ENCODE assay signal across 8 cellular contexts in genomic region chr1:235329139-235329808, GRCh38. TPM values are rescaled to one million over a fixed set of nuclear protein-coding genes. Genes with fewer than 3 reads are reported as not detected.
A peak's percentile ranks its signal among the peaks of the same experiment; 100 is the strongest.
DNase-seq lines count a peak whose midpoint lies in the region; ATAC-seq, FAIRE-seq and TF ChIP-seq lines count a peak whose summit lies in the region.

No MANE protein-coding gene starts in this region.

- ATAC-seq in HG03066 (IDR thresholded peaks at IDR 0.05; ENCODE audit: low read depth, unreplicated experiment) = peak; percentile 13

- TF ChIP-seq POLR2A in GM12892 (IDR thresholded peaks at IDR 0.05; ENCODE audit: low read depth, low read length) = no peak

- TF ChIP-seq CTCF in 22Rv1 (IDR thresholded peaks at IDR 0.05) = peak; percentile 36
- TF ChIP-seq CTCF in RWPE1 (conservative IDR thresholded peaks at IDR 0.05; ENCODE audit: low read depth) = 0 out of 2 replicates have a peak, but pooled peaks have one; percentile 7
- TF ChIP-seq CTCF in kidney epithelial cell (IDR thresholded peaks at IDR 0.05; ENCODE audit: insufficient read depth, low read length, poor library complexity, severe bottlenecking) = peak; percentile 24

- peak; percentile 21 for DNase-seq in GM12892 (ENCODE audit: insufficient read length)
- peak; percentile 20 for DNase-seq in RWPE1 (ENCODE audit: low spot score)
- peak; percentile 75 for DNase-seq in astrocyte of the hippocampus (ENCODE audit: low read depth, low spot score)
- DNase-seq in kidney epithelial cell (ENCODE audit: low read depth) = peak; percentile 16
- DNase-seq in stimulated activated CD4-positive, alpha-beta T cell treated with anti-CD3 and anti-CD28 coated beads, Interleukin-4, amount 100 ng/mL, for 48 hours (ENCODE audit: low read depth in 2 of 2) = peak; percentile 27 to 32
- no peak for DNase-seq in amniotic stem cell (lab: John Stamatoyannopoulos, UW)

- H3K27ac ChIP-seq in 22Rv1 (peak overlapping the region; percentile 97), RWPE1 (peak overlapping the region; percentile 95)

- peak overlapping the region; percentile 82 for H3K4me3 ChIP-seq in kidney epithelial cell (ENCODE audit: low read depth, low read length)

- CTCF ChIA-PET in RWPE1 (lab: Yijun Ruan, JAX) = interaction anchor here (0.6 to 1.5 kb wide), 3 partner anchors 87 to 454 kb away, joined by 3 to 6 read pairs (median 3); no protein-coding TSS in a partner anchor

- POLR2A ChIA-PET in RWPE1 (lab: Yijun Ruan, JAX; ENCODE audit: low non-redundant PET) = no interaction called here

- no peaks in the 10 kb centered on the region for H3K36me3 ChIP-seq in kidney epithelial cell (ENCODE audit: control insufficient read depth, insufficient read depth, low read length)

- no peaks in the 10 kb centered on the region for H3K27me3 ChIP-seq in kidney epithelial cell (ENCODE audit: control insufficient read depth, insufficient read depth, low read length)

- peak; percentile 46 for FAIRE-seq in GM12892 (lab: Jason Lieb, UNC)

RNA-seq across cellular contexts. Expression of gene GGPS1, which starts 0.9 kb away (rescaled TPM):
- 18.1 TPM for polyA plus RNA-seq in GM12892 (2012; ENCODE audit: missing spikeins)
- total RNA-seq in kidney epithelial cell = 30.5 and 34.9 TPM in 2 replicates

RNA-seq across cellular contexts. Expression of gene ARID4B, which starts 1.3 kb away (rescaled TPM):
- polyA plus RNA-seq in GM12892 (2012; ENCODE audit: missing spikeins) = 25.0 TPM
- 20.0 and 20.3 TPM in 2 replicates for total RNA-seq in kidney epithelial cell

RNA-seq across cellular contexts. Expression of gene TBCE, which starts 38.0 kb away (rescaled TPM):
- 27.6 TPM for polyA plus RNA-seq in GM12892 (2012; ENCODE audit: missing spikeins)
- 21.8 and 24.7 TPM in 2 replicates for total RNA-seq in kidney epithelial cell
